Comparison of ENCODE assay signal across 7 cellular contexts in genomic region chr2:87633287-87633963, GRCh38.
DNase-seq lines count a peak whose midpoint lies in the region; ATAC-seq, FAIRE-seq and TF ChIP-seq lines count a peak whose summit lies in the region.
"Not testable (repeated sequence)": the region's sequence is repeated elsewhere in the genome, so short reads cannot be mapped to it uniquely, and the experiment has no call there.

No MANE protein-coding gene starts in this region.

- H3K4me3 ChIP-seq in endothelial cell of umbilical vein (replicated peaks in 1 of 3; ENCODE audit: insufficient read depth in 1 of 3, low read depth in 1 of 3, low read length in 3 of 3), result not testable (repeated sequence)

- not testable (repeated sequence) for H3K79me2 ChIP-seq in endothelial cell of umbilical vein (ENCODE audit: control insufficient read depth, insufficient read depth, low read length)

- not testable (repeated sequence) for H3K9me1 ChIP-seq in endothelial cell of umbilical vein (replicated peaks; ENCODE audit: control insufficient read depth, extremely low read depth, insufficient read depth, low read length)

- not testable (repeated sequence) for TF ChIP-seq CTCF in endothelial cell of umbilical vein (IDR thresholded peaks at IDR 0.05; ENCODE audit: extremely low read depth in 1 of 2, insufficient read depth in 1 of 2, low read depth in 1 of 2, low read length in 2 of 2)

- H3K27me3 Mint-ChIP-seq in activated T-helper 17 cell treated with anti-CD3 and anti-CD28 coated beads, Interleukin-2, amount 50 U/mL, for 72 hours; activated naive CD8-positive, alpha-beta T cell treated with anti-CD3 and anti-CD28 coated beads, Interleukin-2, amount 10 ng/mL, durations not matched to agents 7 days and 5 days; stimulated activated naive B cell treated with anti-CD40 and anti-IgM and Interleukin-4, amounts not matched to agents 10 μg/mL and 1 μg/mL and 100 μg/mL, for 72 hours: not testable (repeated sequence)

- H3K4me2 ChIP-seq in endothelial cell of umbilical vein (ENCODE audit: insufficient read depth, low read length), result not testable (repeated sequence)

- intact Hi-C loops in endothelial cell of umbilical vein (cut with micrococcal nuclease), result not testable (repeated sequence)

- not testable (repeated sequence) for H3K4me1 Mint-ChIP-seq in activated T-helper 17 cell treated with anti-CD3 and anti-CD28 coated beads, Interleukin-2, amount 50 U/mL, for 72 hours; activated naive CD8-positive, alpha-beta T cell treated with anti-CD3 and anti-CD28 coated beads, Interleukin-2, amount 10 ng/mL, durations not matched to agents 7 days and 5 days; stimulated activated naive B cell treated with anti-CD40 and anti-IgM and Interleukin-4, amounts not matched to agents 10 μg/mL and 1 μg/mL and 100 μg/mL, for 72 hours

- TF ChIP-seq POLR2A in endothelial cell of umbilical vein (IDR thresholded peaks at IDR 0.05; ENCODE audit: low read depth, low read length), result not testable (repeated sequence)

- not testable (repeated sequence) for BruUV-seq in endothelial cell of umbilical vein (replicated peaks; lab: Mats Ljungman, UMichigan)

- H3K27ac Mint-ChIP-seq in activated T-helper 17 cell treated with anti-CD3 and anti-CD28 coated beads, Interleukin-2, amount 50 U/mL, for 72 hours, result peak overlapping the region; percentile 75
- H3K27ac Mint-ChIP-seq in activated naive CD8-positive, alpha-beta T cell treated with anti-CD3 and anti-CD28 coated beads, Interleukin-2, amount 10 ng/mL, durations not matched to agents 7 days and 5 days, result peak overlapping the region; percentile 16
- not testable (repeated sequence) for H3K27ac Mint-ChIP-seq in stimulated activated naive B cell treated with anti-CD40 and anti-IgM and Interleukin-4, amounts not matched to agents 10 μg/mL and 1 μg/mL and 100 μg/mL, for 72 hours

- H3K36me3 Mint-ChIP-seq in activated T-helper 17 cell treated with anti-CD3 and anti-CD28 coated beads, Interleukin-2, amount 50 U/mL, for 72 hours (ENCODE audit: low read depth); activated naive CD8-positive, alpha-beta T cell treated with anti-CD3 and anti-CD28 coated beads, Interleukin-2, amount 10 ng/mL, durations not matched to agents 7 days and 5 days; stimulated activated naive B cell treated with anti-CD40 and anti-IgM and Interleukin-4, amounts not matched to agents 10 μg/mL and 1 μg/mL and 100 μg/mL, for 72 hours: not testable (repeated sequence)

- FAIRE-seq in HTR-8/SVneo (lab: Jason Lieb, UNC), result peak; percentile 31
- FAIRE-seq in endothelial cell of umbilical vein (lab: Jason Lieb, UNC), result peak; percentile 75

- not testable (repeated sequence) for H3K36me3 ChIP-seq in endothelial cell of umbilical vein (ENCODE audit: control insufficient read depth in 2 of 2, extremely low read depth in 1 of 2, insufficient read depth in 2 of 2, low read length in 2 of 2)

- not testable (repeated sequence) for H3K9me3 ChIP-seq in endothelial cell of umbilical vein (replicated peaks; ENCODE audit: control insufficient read depth, insufficient read depth, low read length)

- not testable (repeated sequence) for H3K27me3 ChIP-seq in endothelial cell of umbilical vein (ENCODE audit: control insufficient read depth in 2 of 2, insufficient read depth in 2 of 2, low read length in 2 of 2)

- not testable (repeated sequence) for H3K27ac ChIP-seq in endothelial cell of umbilical vein (ENCODE audit: insufficient read depth, low read depth, low read length)

- ATAC-seq in activated T-helper 17 cell treated with anti-CD3 and anti-CD28 coated beads, Interleukin-2, amount 50 U/mL, for 72 hours (replicated peaks), result peak; percentile 66
- ATAC-seq in activated naive CD8-positive, alpha-beta T cell treated with anti-CD3 and anti-CD28 coated beads, Interleukin-2, amount 10 ng/mL, durations not matched to agents 7 days and 5 days (ENCODE audit: low read depth), result peak; percentile 24
- peak; percentile 15 to 29 for ATAC-seq in stimulated activated naive B cell treated with anti-CD40 and anti-IgM and Interleukin-4, amounts not matched to agents 10 μg/mL and 1 μg/mL and 100 μg/mL, for 72 hours (replicated peaks)

- not testable (repeated sequence) for DNase-seq in HTR-8/SVneo (ENCODE audit: insufficient read length, low spot score); activated naive CD8-positive, alpha-beta T cell treated with anti-CD3 and anti-CD28 coated beads, Interleukin-2, amount 10 ng/mL, durations not matched to agents 7 days and 5 days; endothelial cell of umbilical vein (ENCODE audit: low read depth, low spot score); stimulated activated naive B cell treated with anti-CD40 and anti-IgM and Interleukin-4, amounts not matched to agents 10 μg/mL and 1 μg/mL and 100 μg/mL, for 72 hours
- peak; percentile 48 for DNase-seq in activated CD4-positive, CD25-positive, alpha-beta regulatory T cell treated with anti-CD3 and anti-CD28 coated beads, Interleukin-2, amount 50 U/mL, for 72 hours
- peak; percentile 59 for DNase-seq in activated CD8-positive, alpha-beta memory T cell treated with anti-CD3 and anti-CD28 coated beads for 24 hours

- not testable (repeated sequence) for H3K4me1 ChIP-seq in endothelial cell of umbilical vein (ENCODE audit: control insufficient read depth, extremely low read depth, insufficient read depth, low read length)

- peak overlapping the region; percentile 36 for H3K4me3 Mint-ChIP-seq in activated T-helper 17 cell treated with anti-CD3 and anti-CD28 coated beads, Interleukin-2, amount 50 U/mL, for 72 hours
- not testable (repeated sequence) for H3K4me3 Mint-ChIP-seq in activated naive CD8-positive, alpha-beta T cell treated with anti-CD3 and anti-CD28 coated beads, Interleukin-2, amount 10 ng/mL, durations not matched to agents 7 days and 5 days; stimulated activated naive B cell treated with anti-CD40 and anti-IgM and Interleukin-4, amounts not matched to agents 10 μg/mL and 1 μg/mL and 100 μg/mL, for 72 hours

- CTCF ChIA-PET in endothelial cell of umbilical vein (lab: Charles Lee), result not testable (repeated sequence)

- H4K20me1 ChIP-seq in endothelial cell of umbilical vein (replicated peaks; ENCODE audit: control insufficient read depth, extremely low read depth, insufficient read depth, low read length), result not testable (repeated sequence)

- H2AFZ ChIP-seq in endothelial cell of umbilical vein (ENCODE audit: low read depth, low read length), result not testable (repeated sequence)

- H3K9ac ChIP-seq in endothelial cell of umbilical vein (replicated peaks; ENCODE audit: extremely low read depth, insufficient read depth, low read length), result not testable (repeated sequence)

- POLR2A ChIA-PET in activated naive CD8-positive, alpha-beta T cell treated with anti-CD3 and anti-CD28 coated beads, Interleukin-2, amount 10 ng/mL, durations not matched to agents 7 days and 5 days (lab: Charles Lee); endothelial cell of umbilical vein (lab: Charles Lee): not testable (repeated sequence)

- dilution Hi-C loops in endothelial cell of umbilical vein (cut with MboI; ENCODE audit: extremely low pct_ligation_motif_present, low sequenced_read_pairs), result not testable (repeated sequence)

- H3K9me3 Mint-ChIP-seq in activated T-helper 17 cell treated with anti-CD3 and anti-CD28 coated beads, Interleukin-2, amount 50 U/mL, for 72 hours; activated naive CD8-positive, alpha-beta T cell treated with anti-CD3 and anti-CD28 coated beads, Interleukin-2, amount 10 ng/mL, durations not matched to agents 7 days and 5 days; stimulated activated naive B cell treated with anti-CD40 and anti-IgM and Interleukin-4, amounts not matched to agents 10 μg/mL and 1 μg/mL and 100 μg/mL, for 72 hours: not testable (repeated sequence)
